Comparison of ENCODE assay signal across 14 cellular contexts in genomic region chr17:31148205-31148604, GRCh38.
"Had no signal": no experiment of that assay in that cellular context is flagged by ENCODE, and none has a peak within 500 bp of the region (broad histone marks: within the 10 kb centered on the region; RNA-seq: fewer than 3 reads in every experiment).

No MANE protein-coding gene starts in this region.

- H3K4me3 ChIP-seq: left lung, smooth muscle cell had no signal

- H3K27me3 ChIP-seq: left lung had no signal

- H3K4me1 ChIP-seq: left lung had no signal

- H3K27ac ChIP-seq: left lung had no signal

- ATAC-seq: left lung, natural killer cell, right cardiac atrium had no signal

- H3K36me3 ChIP-seq: left lung had no signal

- DNase-seq: activated CD4-positive, CD25-positive, alpha-beta regulatory T cell treated with anti-CD3 and anti-CD28 coated beads, Interleukin-2, amount 50 U/mL, for 72 hours; activated naive CD4-positive, alpha-beta T cell treated with Interleukin-2 at 50 U/mL for 16 hours; aorta; hypothalamus; kidney; left lung; natural killer cell; nucleus accumbens; right cardiac atrium; stimulated activated CD4-positive, alpha-beta T cell treated with anti-CD3 and anti-CD28 coated beads, Interleukin-4, amount 100 ng/mL, for 4 hours; stimulated activated CD8-positive, alpha-beta memory T cell treated with anti-CD3 and anti-CD28 coated beads, Interleukin-4, amount 100 ng/mL, for 48 hours; stimulated activated naive CD4-positive, alpha-beta T cell treated with Interleukin-2 at 50 U/mL for 16 hours; substantia nigra had no signal

- H3K4me2 ChIP-seq: smooth muscle cell had no signal
